Comparison of ENCODE assay signal across 8 cellular contexts in the genomic region with DNA sequence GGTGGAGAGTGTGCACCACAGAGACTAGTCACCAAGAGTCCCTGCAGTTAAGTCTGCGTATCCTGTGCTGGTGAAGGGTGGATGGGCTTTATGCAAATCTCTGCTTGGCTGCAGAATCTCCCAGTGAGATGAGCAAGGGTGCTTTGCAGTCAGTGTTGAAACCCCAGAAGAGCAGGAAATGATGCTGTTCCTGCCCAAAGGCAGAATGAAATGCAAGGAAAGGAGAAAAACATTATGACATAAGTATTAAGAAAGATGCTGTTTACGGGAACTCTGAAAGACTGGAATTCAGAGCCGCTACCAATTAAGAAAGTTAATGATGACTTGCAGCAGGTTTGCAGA. TPM values are rescaled to one million over a fixed set of nuclear protein-coding genes. Genes with fewer than 3 reads are reported as not detected.
DNase-seq lines count a peak whose midpoint lies in the region; ATAC-seq and TF ChIP-seq lines count a peak whose summit lies in the region.

No MANE protein-coding gene starts in this region.

- TF ChIP-seq CTCF in ovary (IDR thresholded peaks at IDR 0.05) = no peak

- POLR2A ChIA-PET in activated CD8-positive, alpha-beta T cell treated with anti-CD3 and anti-CD28 coated beads, Interleukin-2, amount 10 ng/mL, durations not matched to agents 7 days and 5 days (lab: Charles Lee) = no interaction called here

- CTCF ChIA-PET in activated CD8-positive, alpha-beta T cell treated with anti-CD3 and anti-CD28 coated beads, Interleukin-2, amount 10 ng/mL, durations not matched to agents 7 days and 5 days (lab: Charles Lee) = no interaction called here

- no peaks in the 10 kb centered on the region for H3K36me3 ChIP-seq in ovary

- no peaks in the 10 kb centered on the region for H3K9me3 ChIP-seq in ovary

- peaks cover 12% of the 10 kb centered on the region for H3K27me3 Mint-ChIP-seq in activated CD8-positive, alpha-beta T cell treated with anti-CD3 and anti-CD28 coated beads, Interleukin-2, amount 10 ng/mL, durations not matched to agents 7 days and 5 days (ENCODE audit: low read depth)

- H3K4me3 ChIP-seq in ovary = no peak overlapping the region

- H3K4me1 ChIP-seq in ovary (ENCODE audit: insufficient read depth) = no peaks in the 10 kb centered on the region

- H3K4me3 Mint-ChIP-seq in activated CD8-positive, alpha-beta T cell treated with anti-CD3 and anti-CD28 coated beads, Interleukin-2, amount 10 ng/mL, durations not matched to agents 7 days and 5 days = no peak overlapping the region

- no peaks in the 10 kb centered on the region for H3K36me3 Mint-ChIP-seq in activated CD8-positive, alpha-beta T cell treated with anti-CD3 and anti-CD28 coated beads, Interleukin-2, amount 10 ng/mL, durations not matched to agents 7 days and 5 days (ENCODE audit: low read depth)

- intact Hi-C loops in ovary (cut with DNase I) = no loop called here

- no peaks in the 10 kb centered on the region for H3K9me3 Mint-ChIP-seq in activated CD8-positive, alpha-beta T cell treated with anti-CD3 and anti-CD28 coated beads, Interleukin-2, amount 10 ng/mL, durations not matched to agents 7 days and 5 days (ENCODE audit: insufficient read depth)

- H3K4me1 Mint-ChIP-seq in activated CD8-positive, alpha-beta T cell treated with anti-CD3 and anti-CD28 coated beads, Interleukin-2, amount 10 ng/mL, durations not matched to agents 7 days and 5 days (ENCODE audit: low read depth) = peaks cover 32% of the 10 kb centered on the region

- no peak for TF ChIP-seq EP300 in ovary (IDR thresholded peaks at IDR 0.05)

- DNase-seq in A172 (ENCODE audit: low spot score) (peak; percentile 2), iPS-NIHi7 (ENCODE audit: extremely low spot score) (no peak), ovary (no peak), HCEC 1CT (no peak)
- peak; percentile 37 for DNase-seq in activated CD8-positive, alpha-beta T cell treated with anti-CD3 and anti-CD28 coated beads, Interleukin-2, amount 10 ng/mL, durations not matched to agents 7 days and 5 days
- no peak for DNase-seq in activated effector memory CD4-positive, alpha-beta T cell treated with anti-CD3 and anti-CD28 coated beads, Interleukin-2, amount 50 U/mL, for 16 hours

- no peak for TF ChIP-seq POLR2A in ovary (IDR thresholded peaks at IDR 0.05)

- no peaks in the 10 kb centered on the region for H3K27me3 ChIP-seq in ovary

- H3K27ac Mint-ChIP-seq in activated CD8-positive, alpha-beta T cell treated with anti-CD3 and anti-CD28 coated beads, Interleukin-2, amount 10 ng/mL, durations not matched to agents 7 days and 5 days = no peak overlapping the region

- no peak overlapping the region for H3K27ac ChIP-seq in ovary

- 68 to 79% (median 71%) methylated on average over 3 of the region's 3 CpGs for WGBS in ovary, 3 donors

- ATAC-seq in GM19035 (IDR thresholded peaks at IDR 0.05; ENCODE audit: unreplicated experiment) (peak; percentile 56), HG03095 (IDR thresholded peaks at IDR 0.05; ENCODE audit: unreplicated experiment) (peak; percentile 74)
- ATAC-seq in activated CD8-positive, alpha-beta T cell treated with anti-CD3 and anti-CD28 coated beads, Interleukin-2, amount 10 ng/mL, durations not matched to agents 7 days and 5 days = peak; percentile 50

RNA-seq across cellular contexts. Expression of gene ACSL1, which starts 25.4 kb away (rescaled TPM):
- total RNA-seq in A172 (2014; rRNA removed; shearing (Covaris generic)) = 25.9 and 27.2 TPM in 2 replicates
- 1 to 10 TPM; 7.5 to 8.7 TPM for total RNA-seq in activated CD8-positive, alpha-beta T cell treated with anti-CD3 and anti-CD28 coated beads, Interleukin-2, amount 10 ng/mL, durations not matched to agents 7 days and 5 days
- 10 to 100 TPM; 12.0 to 47.9 (median 19.8) TPM for total RNA-seq in ovary
- 10 to 100 TPM; 12.8 to 41.5 TPM for polyA plus RNA-seq in ovary

Comparison
In these comparisons a context has a peak if more than half of its experiments do, and no peak if none do; other contexts are left out.
1. DNase-seq: peak in A172 (single experiment) and activated CD8-positive, alpha-beta T cell treated with anti-CD3 and anti-CD28 coated beads, Interleukin-2, amount 10 ng/mL, durations not matched to agents 7 days and 5 days (single experiment); none in iPS-NIHi7 (single experiment), ovary (0 of 5), HCEC 1CT (single experiment) and activated effector memory CD4-positive, alpha-beta T cell treated with anti-CD3 and anti-CD28 coated beads, Interleukin-2, amount 50 U/mL, for 16 hours (single experiment).
2. Peak in every context shown above with its lines, with median percentiles within 50 percentile points of each other: ATAC-seq.